Comparison of ENCODE assay signal across 8 cellular contexts in the genomic region with DNA sequence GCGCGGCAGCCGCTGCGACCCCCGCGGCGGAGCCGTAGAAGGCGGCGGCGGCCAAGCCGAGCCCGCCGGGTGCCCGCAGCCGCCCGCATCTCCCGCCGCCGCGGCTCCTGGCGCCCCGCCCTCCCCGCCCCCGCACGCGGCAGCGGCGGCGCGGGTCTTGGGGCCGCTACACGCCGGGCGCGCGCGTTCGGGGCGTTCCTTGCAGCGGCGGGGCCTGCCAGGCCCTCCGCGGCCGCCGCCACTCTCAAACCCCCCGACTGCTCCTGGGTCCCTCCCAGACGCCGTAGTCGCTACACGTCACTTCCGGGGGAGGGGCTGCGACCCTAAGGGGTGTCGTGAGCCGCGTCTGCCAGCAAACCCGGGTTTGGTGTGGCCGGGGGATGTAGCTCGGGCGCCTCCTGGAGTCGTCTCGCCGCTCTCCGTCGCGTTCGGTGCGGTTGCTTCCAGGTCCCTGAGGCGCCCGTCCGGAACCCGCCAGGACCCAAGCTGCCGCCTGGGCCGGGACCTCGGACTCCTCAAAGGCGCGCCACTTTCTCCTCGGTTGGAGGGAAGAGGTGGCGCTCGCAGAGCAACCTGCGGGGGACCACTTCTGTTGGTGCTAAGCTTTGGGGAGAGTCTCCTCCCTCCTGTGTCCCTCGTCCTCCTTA. TPM values are rescaled to one million over a fixed set of nuclear protein-coding genes. Genes with fewer than 3 reads are reported as not detected.
A peak's percentile ranks its signal among the peaks of the same experiment; 100 is the strongest.
DNase-seq lines count a peak whose midpoint lies in the region; ATAC-seq and TF ChIP-seq lines count a peak whose summit lies in the region.

ELK4 (minus strand) TSS at position 285 of the 647 bp plus-strand sequence. CDS start 8,129 bp downstream, outside the sequence.

- H3K4me3 Mint-ChIP-seq in endodermal cell, result peak within 1 kb of the TSS; percentile 85

- H3K36me3 Mint-ChIP-seq in endodermal cell (ENCODE audit: low read depth), result peaks cover 3% of the 10 kb centered on the region

- H3K27me3 Mint-ChIP-seq in endodermal cell (ENCODE audit: insufficient read depth), result no peaks in the 10 kb centered on the region

- H3K9ac ChIP-seq in HUES48 (ENCODE audit: low read depth, low read length) (peak within 1 kb of the TSS; percentile 96), NT2/D1 (ENCODE audit: insufficient read length, low read depth) (peak within 1 kb of the TSS; percentile 92), endodermal cell (ENCODE audit: extremely low read depth, low read length, poor library complexity, severe bottlenecking) (peak within 1 kb of the TSS; percentile 87)

- H3K9me3 ChIP-seq in HUES48 (ENCODE audit: control insufficient read depth, insufficient read depth, low read length) (no peaks in the 10 kb centered on the region), NT2/D1 (ENCODE audit: insufficient read depth, low read length) (no peaks in the 10 kb centered on the region), endodermal cell (ENCODE audit: control insufficient read depth, low read length) (no peaks in the 10 kb centered on the region), mesodermal cell (ENCODE audit: control insufficient read depth, low read length) (no peaks in the 10 kb centered on the region)

- ATAC-seq in GM21381 (IDR thresholded peaks at IDR 0.05; ENCODE audit: unreplicated experiment), result peak; percentile 82

- H3K27me3 ChIP-seq in HUES48 (ENCODE audit: control insufficient read depth, insufficient read depth, low read length) (no peaks in the 10 kb centered on the region), NT2/D1 (ENCODE audit: insufficient read depth, insufficient read length) (no peaks in the 10 kb centered on the region), endodermal cell (ENCODE audit: control insufficient read depth, insufficient read depth, low read length, poor library complexity, severe bottlenecking) (no peaks in the 10 kb centered on the region)

- in situ Hi-C loops in Caki2 (cut with HindIII; ENCODE audit: low pct_unique_long_range_greater_than_20kb, low sequenced_read_pairs), result no loop called here

- H3K4me1 Mint-ChIP-seq in endodermal cell, result peaks cover 18% of the 10 kb centered on the region

- no peaks in the 10 kb centered on the region for H3K9me3 Mint-ChIP-seq in endodermal cell

- H3K36me3 ChIP-seq in HUES48 (ENCODE audit: control insufficient read depth, insufficient read depth, low read length), result no peaks in the 10 kb centered on the region
- peaks cover 3% of the 10 kb centered on the region for H3K36me3 ChIP-seq in NT2/D1 (ENCODE audit: insufficient read depth, insufficient read length, low read length)
- H3K36me3 ChIP-seq in endodermal cell (ENCODE audit: control insufficient read depth, insufficient read depth, low read length), result peaks cover 7% of the 10 kb centered on the region
- H3K36me3 ChIP-seq in mesodermal cell (ENCODE audit: control insufficient read depth, insufficient read depth, low read length), result peaks cover 15% of the 10 kb centered on the region

- 0 to 1% methylated on average over 32 to 82 of the region's 82 CpGs for WGBS in endodermal cell (ENCODE audit: insufficient coverage in 1 of 2, insufficient read length in 1 of 2), 2 experiments
- WGBS in mesodermal cell (ENCODE audit: insufficient coverage in 2 of 2), 2 experiments, result 0% methylated on average over 58 to 77 of the region's 82 CpGs

- H3K27ac Mint-ChIP-seq in endodermal cell, result peak within 1 kb of the TSS; percentile 98

- 0 out of 2 replicates have a peak, but pooled peaks cover 3% of the 10 kb centered on the region for H3K4me1 ChIP-seq in HUES48 (ENCODE audit: control insufficient read depth, insufficient read depth, low read length)
- H3K4me1 ChIP-seq in NT2/D1 (ENCODE audit: insufficient read depth, insufficient read length), result peaks cover 3% of the 10 kb centered on the region
- no peaks in the 10 kb centered on the region for H3K4me1 ChIP-seq in endodermal cell (ENCODE audit: control insufficient read depth, insufficient read depth, low read length)
- peaks cover under 1% of the 10 kb centered on the region for H3K4me1 ChIP-seq in mesodermal cell (ENCODE audit: control insufficient read depth, insufficient read depth, low read length, poor library complexity, severe bottlenecking)

- H3K27ac ChIP-seq in HUES48 (ENCODE audit: low read depth, low read length), result peak within 1 kb of the TSS; percentile 99
- peak within 1 kb of the TSS; percentile 90 for H3K27ac ChIP-seq in endodermal cell (ENCODE audit: low read depth, low read length)
- peak within 1 kb of the TSS; percentile 97 for H3K27ac ChIP-seq in mesodermal cell (ENCODE audit: low read depth, low read length, severe bottlenecking)

- H3K4me3 ChIP-seq in HUES48 (ENCODE audit: low read depth, low read length) (peak within 1 kb of the TSS; percentile 92), NT2/D1 (ENCODE audit: insufficient read length, low read depth) (peak within 1 kb of the TSS; percentile 77), endodermal cell (ENCODE audit: low read length) (peak within 1 kb of the TSS; percentile 94), mesodermal cell (ENCODE audit: extremely low read depth, insufficient read depth, low read length, poor library complexity, severe bottlenecking) (peak within 1 kb of the TSS; percentile 72)

- peak; percentile 77 for TF ChIP-seq CTCF in endodermal cell (conservative IDR thresholded peaks at IDR 0.05)

- DNase-seq in Caki2 (ENCODE audit: low read depth) (peak; percentile 98), NT2/D1 (ENCODE audit: low read depth, low spot score) (peak; percentile 99), endodermal cell (peak; percentile 99)
- peak; percentile 99 for DNase-seq in activated CD8-positive, alpha-beta memory T cell treated with anti-CD3 and anti-CD28 coated beads, Interleukin-2, amount 50 U/mL, for 1 hour (ENCODE audit: extremely low read depth)
- DNase-seq in stimulated activated CD8-positive, alpha-beta memory T cell treated with anti-CD3 and anti-CD28 coated beads, Interleukin-15, amount 100 ng/mL, for 4 hours (ENCODE audit: low read depth in 2 of 2), result peak; percentile 99

RNA-seq across cellular contexts. Expression of gene ELK4, which starts in this region (rescaled TPM):
- total RNA-seq in Caki2 (2014; rRNA removed; shearing (Covaris generic); ENCODE audit: low replicate concordance), result 6.2 and 16.1 TPM in 2 replicates
- total RNA-seq in endodermal cell, result 10 to 100 TPM; 29.6 to 41.6 TPM
- 10.4 TPM for polyA plus RNA-seq in endodermal cell (2013, experiment 1 of 2)
- 12.1 TPM for polyA plus RNA-seq in endodermal cell (2013, experiment 2 of 2)
- 8.9 TPM for polyA plus RNA-seq in mesodermal cell (2013, experiment 1 of 2)
- 8.5 TPM for polyA plus RNA-seq in mesodermal cell (2013, experiment 2 of 2)

Comparison
In these comparisons a context has a peak if more than half of its experiments do, and no peak if none do; other contexts are left out.
1. Peak in every context shown above with its lines: DNase-seq, ATAC-seq, H3K4me3 ChIP-seq and H3K27ac ChIP-seq.